8 cellular contexts compared by ENCODE assay signal in genomic region chr3:9750556-9751411, GRCh38. TPM values are rescaled to one million over a fixed set of nuclear protein-coding genes. Genes with fewer than 3 reads are reported as not detected.
DNase-seq lines count a peak whose midpoint lies in the region; ATAC-seq, FAIRE-seq and TF ChIP-seq lines count a peak whose summit lies in the region.

No MANE protein-coding gene starts in this region.

- peaks cover 37% of the 10 kb centered on the region for H3K4me1 Mint-ChIP-seq in brain
- H3K4me1 Mint-ChIP-seq in memory B cell, result peaks cover 26% of the 10 kb centered on the region

- no peaks in the 10 kb centered on the region for H3K9me3 ChIP-seq in BLaER1 treated with 17β-estradiol and CSF1 and Interleukin-3, amounts not matched to agents 10 nM and 100 nM (replicated peaks in 1 of 11)

- TF ChIP-seq CTCF in brain (conservative IDR thresholded peaks at IDR 0.05), result no peak

- H4K20me1 ChIP-seq in BLaER1 treated with 17β-estradiol and CSF1 and Interleukin-3, amounts not matched to agents 10 nM and 100 nM, result peaks cover 0 to 37% (median 30%) of the 10 kb centered on the region in 11 experiments; a peak in 18 of 22 replicates

- FAIRE-seq in urothelium cell line (lab: Jason Lieb, UNC), result no peak

- peaks cover 32 to 58% (median 47%) of the 10 kb centered on the region in 11 experiments for H3K36me3 ChIP-seq in BLaER1 treated with 17β-estradiol and CSF1 and Interleukin-3, amounts not matched to agents 10 nM and 100 nM

- peak overlapping the region; percentile 59 to 82 (median 76); a peak in 21 of 22 replicates for H3K27ac ChIP-seq in BLaER1 treated with 17β-estradiol and CSF1 and Interleukin-3, amounts not matched to agents 10 nM and 100 nM

- H3K4me1 ChIP-seq in BLaER1 treated with 17β-estradiol and CSF1 and Interleukin-3, amounts not matched to agents 10 nM and 100 nM, result peaks cover 76 to 85% (median 79%) of the 10 kb centered on the region in 10 experiments

- peaks cover 61% of the 10 kb centered on the region for H3K36me3 Mint-ChIP-seq in brain
- peaks cover 11% of the 10 kb centered on the region for H3K36me3 Mint-ChIP-seq in memory B cell

- in situ Hi-C loops in KBM-7 (cut with MboI; ENCODE audit: low pct_unique_long_range_greater_than_20kb, low sequenced_read_pairs), result no loop called here

- peak overlapping the region; percentile 91 to 100 (median 97) for H3K4me2 ChIP-seq in BLaER1 treated with 17β-estradiol and CSF1 and Interleukin-3, amounts not matched to agents 10 nM and 100 nM

- H3K27me3 Mint-ChIP-seq in brain (peaks cover 10% of the 10 kb centered on the region), memory B cell (no peaks in the 10 kb centered on the region)

- H3K4me3 Mint-ChIP-seq in brain (peak overlapping the region; percentile 93 to 99 (median 96)), memory B cell (peak overlapping the region; percentile 91)

- H3K27me3 ChIP-seq in BLaER1 treated with 17β-estradiol and CSF1 and Interleukin-3, amounts not matched to agents 10 nM and 100 nM, result no peaks in the 10 kb centered on the region

- peaks cover 0 to 4% (median 0%) of the 10 kb centered on the region in 5 experiments for H3K9me3 Mint-ChIP-seq in brain
- no peaks in the 10 kb centered on the region for H3K9me3 Mint-ChIP-seq in memory B cell

- H3K27ac Mint-ChIP-seq in brain (peak overlapping the region; percentile 98 to 100 (median 99)), memory B cell (peak overlapping the region; percentile 80)

- H3K9ac ChIP-seq in BLaER1 treated with 17β-estradiol and CSF1 and Interleukin-3, amounts not matched to agents 10 nM and 100 nM, result peak overlapping the region; percentile 66 to 82 (median 77)

- H3K4me3 ChIP-seq in BLaER1 treated with 17β-estradiol and CSF1 and Interleukin-3, amounts not matched to agents 10 nM and 100 nM, result peak overlapping the region; percentile 59 to 77 (median 64)

- no peak for ATAC-seq in memory B cell (ENCODE audit: low read depth)

- peak; percentile 48 for DNase-seq in KBM-7
- no peak for DNase-seq in memory B cell (ENCODE audit: low spot score in 2 of 2)
- peak; percentile 30 for DNase-seq in urothelium cell line (ENCODE audit: low spot score)
- DNase-seq in A172 (ENCODE audit: low spot score), result no peak
- DNase-seq in Ammon's horn (ENCODE audit: low spot score), result no peak
- DNase-seq in hepatic stellate cell (ENCODE audit: low spot score), result no peak

RNA-seq across cellular contexts. Expression of gene OGG1, which starts 1.0 kb away (rescaled TPM):
- polyA plus RNA-seq in brain (ENCODE audit: insufficient read depth, low read depth, low replicate concordance), result 23.0 TPM
- 27.5 and 37.9 TPM in 2 replicates for total RNA-seq in A172 (2014; rRNA removed; shearing (Covaris generic))

RNA-seq across cellular contexts. Expression of gene CAMK1, which starts 19.0 kb away (rescaled TPM):
- 23.8 TPM for polyA plus RNA-seq in brain (ENCODE audit: insufficient read depth, low read depth, low replicate concordance)
- total RNA-seq in A172 (2014; rRNA removed; shearing (Covaris generic)), result 78.3 and 82.6 TPM in 2 replicates

RNA-seq across cellular contexts. Expression of gene BRPF1, which starts 19.2 kb away (rescaled TPM):
- 13.3 TPM for polyA plus RNA-seq in brain (ENCODE audit: insufficient read depth, low read depth, low replicate concordance)
- total RNA-seq in A172 (2014; rRNA removed; shearing (Covaris generic)), result 13.8 and 18.4 TPM in 2 replicates

RNA-seq across cellular contexts. Expression of gene TADA3, which starts 41.5 kb away (rescaled TPM):
- 83.6 TPM for polyA plus RNA-seq in brain (ENCODE audit: insufficient read depth, low read depth, low replicate concordance)
- 150 and 167 TPM in 2 replicates for total RNA-seq in A172 (2014; rRNA removed; shearing (Covaris generic))

RNA-seq across cellular contexts. Expression of gene ARPC4, which starts 42.1 kb away (rescaled TPM):
- polyA plus RNA-seq in brain (ENCODE audit: insufficient read depth, low read depth, low replicate concordance), result 113 TPM
- 196 and 274 TPM in 2 replicates for total RNA-seq in A172 (2014; rRNA removed; shearing (Covaris generic))

Comparison
In these comparisons a context has a peak if more than half of its experiments do, and no peak if none do; other contexts are left out.
1. DNase-seq: peak in KBM-7 (single experiment) and urothelium cell line (single experiment); none in memory B cell (0 of 2), A172 (single experiment), Ammon's horn (single experiment) and hepatic stellate cell (single experiment).